1 cellular context compared by ENCODE assay signal in genomic region chr4:20480161-20480947, GRCh38.
TF ChIP-seq lines count a peak whose summit lies in the region.

No MANE protein-coding gene starts in this region.

TF ChIP-seq in K562, 482 proteins besides CTCF, POLR2A, EP300 and RAD21 (continued from another document):
- no peak for TF ChIP-seq PBX2 (CRISPR knock-in tag; IDR thresholded peaks at IDR 0.05; ENCODE audit: low read depth)
- TF ChIP-seq PBX2 (tag; conservative IDR thresholded peaks at IDR 0.05; ENCODE audit: low read depth), result peak; percentile 86
- TF ChIP-seq PKNOX1 (IDR thresholded peaks at IDR 0.05), result peak; percentile 91
- TF ChIP-seq MEIS2 (IDR thresholded peaks at IDR 0.05; ENCODE audit: partially characterized antibody), result peak; percentile 92
- TF ChIP-seq TBP (optimal IDR thresholded peaks at IDR 0.05; ENCODE audit: low read depth, low read length), result peak; percentile 7
- no peak for TF ChIP-seq UBTF (IDR thresholded peaks at IDR 0.05; ENCODE audit: borderline replicate concordance in 1 of 2, low read depth in 2 of 2, low read length in 2 of 2)
- no peak for TF ChIP-seq MYNN (IDR thresholded peaks at IDR 0.05)
- TF ChIP-seq MYNN (CRISPR knock-in tag; IDR thresholded peaks at IDR 0.05), result no peak
- TF ChIP-seq DPF2 (IDR thresholded peaks at IDR 0.05), result peak; percentile 29; the same call in 1 of the 2 replicates
